Comparison of ENCODE assay signal across 8 cellular contexts in genomic region chr15:58066042-58066867, GRCh38. TPM values are rescaled to one million over a fixed set of nuclear protein-coding genes. Genes with fewer than 3 reads are reported as not detected.
DNase-seq lines count a peak whose midpoint lies in the region; ATAC-seq, FAIRE-seq and TF ChIP-seq lines count a peak whose summit lies in the region.

No MANE protein-coding gene starts in this region.

- no peaks in the 10 kb centered on the region for H3K79me2 ChIP-seq in PC-3 (ENCODE audit: low read length)

- H3K36me3 ChIP-seq in PC-3 (ENCODE audit: low read depth, low read length) (no peaks in the 10 kb centered on the region), adipocyte (ENCODE audit: control insufficient read depth, insufficient read depth, low read length, severe bottlenecking) (no peaks in the 10 kb centered on the region), uterus (no peaks in the 10 kb centered on the region)

- no peaks in the 10 kb centered on the region for H3K9me2 ChIP-seq in PC-3 (replicated peaks; ENCODE audit: low read length)

- ATAC-seq in A549 (peak; percentile 98 to 100), PC-3 (peak; percentile 99), left ventricle myocardium superior (peak; percentile 96), HG03097 (IDR thresholded peaks at IDR 0.05; ENCODE audit: low FRiP score, unreplicated experiment) (no peak)

- H3K4me3 ChIP-seq in A549, result peak overlapping the region; percentile 46
- H3K4me3 ChIP-seq in PC-3 (ENCODE audit: low read length), result peak overlapping the region; percentile 42; the same call in 1 of the 2 replicates
- H3K4me3 ChIP-seq in adipocyte (ENCODE audit: low read length), result peak overlapping the region; percentile 58
- H3K4me3 ChIP-seq in uterus, result peak overlapping the region; percentile 53 to 60

- H3K27me3 ChIP-seq in PC-3 (ENCODE audit: low read length), result peaks cover 16% of the 10 kb centered on the region
- peaks cover 54% of the 10 kb centered on the region for H3K27me3 ChIP-seq in adipocyte (replicated peaks; ENCODE audit: control insufficient read depth, insufficient read depth, low read length)
- H3K27me3 ChIP-seq in uterus, result no peaks in the 10 kb centered on the region

- DNase-seq in A549 (ENCODE audit: low read depth in 1 of 2, low spot score in 1 of 2), result peak; percentile 61 to 69
- DNase-seq in GM19238 (ENCODE audit: insufficient read length, low spot score), result peak; percentile 31
- DNase-seq in PC-3, result peak; percentile 60
- DNase-seq in adipocyte (ENCODE audit: low read depth), result peak; percentile 85
- peak; percentile 87 for DNase-seq in left ventricle myocardium superior
- peak; percentile 17 for DNase-seq in pons (ENCODE audit: low spot score)
- peak; percentile 68 to 84 for DNase-seq in uterus

- 10% methylated on average over 26 of the region's 59 CpGs for WGBS in A549 (ENCODE audit: missing lambda C conversion rate)

- CTCF ChIA-PET in A549 (lab: Yijun Ruan, JAX), result interaction anchor here (0.6 to 6.6 kb wide), 85 partner anchors 8 to 1730 kb away, joined by 3 to 64 read pairs (median 5); partner anchors contain the start of gene POLR2M
- CTCF ChIA-PET in PC-3 (lab: Charles Lee), result interaction anchor here (0.6 to 1.4 kb wide), 5 partner anchors 28 to 315 kb away, joined by 4 to 11 read pairs (median 6); no protein-coding TSS in a partner anchor

- H3F3A ChIP-seq in PC-3 (ENCODE audit: low read length, unreplicated experiment), result no peaks in the 10 kb centered on the region

- intact Hi-C loops in PC-3 (cut with micrococcal nuclease), result loop anchor here (1.0 kb wide), 1 partner anchor 97 kb away; no protein-coding TSS in a partner anchor
- intact Hi-C loops in left ventricle myocardium superior (cut with micrococcal nuclease), result loop anchor here (5.0 kb wide), 1 partner anchor 199 kb away; no protein-coding TSS in a partner anchor
- intact Hi-C loops in uterus (cut with DNase I; ENCODE audit: low total_unique reads), result loop anchor here (10.0 kb wide), 2 partner anchors 321 to 401 kb away; no protein-coding TSS in a partner anchor

- peaks cover 7% of the 10 kb centered on the region; the same call in 1 of the 3 replicates for H3K4me1 ChIP-seq in A549
- no peaks in the 10 kb centered on the region for H3K4me1 ChIP-seq in PC-3 (ENCODE audit: insufficient read depth, low read length)
- H3K4me1 ChIP-seq in adipocyte (ENCODE audit: control insufficient read depth, insufficient read depth, low read length), result no peaks in the 10 kb centered on the region
- peaks cover 0 to 3% of the 10 kb centered on the region in 2 donors for H3K4me1 ChIP-seq in uterus

- no peak for TF ChIP-seq EP300 in A549 (IDR thresholded peaks at IDR 0.05)

- H3K9ac ChIP-seq in PC-3 (ENCODE audit: low read length) (no peak overlapping the region), adipocyte (ENCODE audit: low read length) (no peak overlapping the region)

- peak overlapping the region; percentile 71 for H2AFZ ChIP-seq in PC-3 (ENCODE audit: low read length)

- H3K27ac ChIP-seq in A549, result peak overlapping the region in 1 of 2 experiments; percentile 48; a peak in 2 of 6 replicates
- H3K27ac ChIP-seq in PC-3 (ENCODE audit: low read length), result no peak overlapping the region
- peak overlapping the region; percentile 92 to 96 for H3K27ac ChIP-seq in uterus

- H3K9me3 ChIP-seq in A549 (peaks cover 11% of the 10 kb centered on the region; the same call in 2 of the 3 replicates), PC-3 (ENCODE audit: low read length) (no peaks in the 10 kb centered on the region), adipocyte (ENCODE audit: control insufficient read depth, low read length) (peaks cover 9% of the 10 kb centered on the region), uterus (no peaks in the 10 kb centered on the region)

- no peak for TF ChIP-seq POLR2A in A549 (IDR thresholded peaks at IDR 0.05; ENCODE audit: low read length)
- TF ChIP-seq POLR2A in uterus (IDR thresholded peaks at IDR 0.05), result peak in 1 of 2 donors; percentile 54

- H3K4me2 ChIP-seq in A549 (peak overlapping the region; percentile 91), PC-3 (ENCODE audit: low read length) (peak overlapping the region; percentile 82)

- TF ChIP-seq CTCF in A549 (IDR thresholded peaks at IDR 0.05), result peak; percentile 94
- peak; percentile 76 for TF ChIP-seq CTCF in PC-3 (conservative IDR thresholded peaks at IDR 0.05; ENCODE audit: low read depth, low read length)
- peak; percentile 81 to 96 (median 86) for TF ChIP-seq CTCF in uterus (IDR thresholded peaks at IDR 0.05)

- POLR2A ChIA-PET in A549 (lab: Yijun Ruan, JAX), result no interaction called here
- POLR2A ChIA-PET in PC-3 (lab: Charles Lee; ENCODE audit: unreplicated experiment), result no interaction called here

- TF ChIP-seq RAD21 in A549 (conservative IDR thresholded peaks at IDR 0.05 in 1 of 2, IDR thresholded peaks at IDR 0.05 in 1 of 2), result peak; percentile 48 to 76; a peak in 4 of 5 replicates

- FAIRE-seq in A549 (lab: Jason Lieb, UNC), result no peak

- H4K20me1 ChIP-seq in PC-3 (ENCODE audit: low read length), result no peaks in the 10 kb centered on the region

- BruUV-seq in PC-3 (replicated peaks; lab: Mats Ljungman, UMichigan), result no TSS peak

TF ChIP-seq in A549, 52 proteins besides CTCF, POLR2A, EP300 and RAD21 (continues in another document):
- TF ChIP-seq, protein P1, sequence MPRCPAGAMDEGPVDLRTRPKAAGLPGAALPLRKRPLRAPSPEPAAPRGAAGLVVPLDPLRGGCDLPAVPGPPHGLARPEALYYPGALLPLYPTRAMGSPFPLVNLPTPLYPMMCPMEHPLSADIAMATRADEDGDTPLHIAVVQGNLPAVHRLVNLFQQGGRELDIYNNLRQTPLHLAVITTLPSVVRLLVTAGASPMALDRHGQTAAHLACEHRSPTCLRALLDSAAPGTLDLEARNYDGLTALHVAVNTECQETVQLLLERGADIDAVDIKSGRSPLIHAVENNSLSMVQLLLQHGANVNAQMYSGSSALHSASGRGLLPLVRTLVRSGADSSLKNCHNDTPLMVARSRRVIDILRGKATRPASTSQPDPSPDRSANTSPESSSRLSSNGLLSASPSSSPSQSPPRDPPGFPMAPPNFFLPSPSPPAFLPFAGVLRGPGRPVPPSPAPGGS (IDR thresholded peaks at IDR 0.05), result no peak
- TF ChIP-seq FOXS1 (CRISPR knock-in tag; IDR thresholded peaks at IDR 0.05), result no peak
- TF ChIP-seq EHMT2 (IDR thresholded peaks at IDR 0.05; ENCODE audit: low read depth), result no peak
- TF ChIP-seq NPAS2 (CRISPR knock-in tag; IDR thresholded peaks at IDR 0.05; ENCODE audit: borderline replicate concordance), result no peak
- no peak for TF ChIP-seq CHD2 (IDR thresholded peaks at IDR 0.05; ENCODE audit: low read length, partially characterized antibody)
- no peak for TF ChIP-seq ZFP36 (IDR thresholded peaks at IDR 0.05; ENCODE audit: borderline replicate concordance, partially characterized antibody)
- no peak for TF ChIP-seq CBX2 (IDR thresholded peaks at IDR 0.05; ENCODE audit: borderline replicate concordance, low read depth)
- TF ChIP-seq, protein P2, sequence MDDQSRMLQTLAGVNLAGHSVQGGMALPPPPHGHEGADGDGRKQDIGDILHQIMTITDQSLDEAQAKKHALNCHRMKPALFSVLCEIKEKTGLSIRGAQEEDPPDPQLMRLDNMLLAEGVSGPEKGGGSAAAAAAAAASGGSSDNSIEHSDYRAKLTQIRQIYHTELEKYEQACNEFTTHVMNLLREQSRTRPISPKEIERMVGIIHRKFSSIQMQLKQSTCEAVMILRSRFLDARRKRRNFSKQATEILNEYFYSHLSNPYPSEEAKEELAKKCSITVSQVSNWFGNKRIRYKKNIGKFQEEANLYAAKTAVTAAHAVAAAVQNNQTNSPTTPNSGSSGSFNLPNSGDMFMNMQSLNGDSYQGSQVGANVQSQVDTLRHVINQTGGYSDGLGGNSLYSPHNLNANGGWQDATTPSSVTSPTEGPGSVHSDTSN (IDR thresholded peaks at IDR 0.05), result no peak
- TF ChIP-seq, protein P3, sequence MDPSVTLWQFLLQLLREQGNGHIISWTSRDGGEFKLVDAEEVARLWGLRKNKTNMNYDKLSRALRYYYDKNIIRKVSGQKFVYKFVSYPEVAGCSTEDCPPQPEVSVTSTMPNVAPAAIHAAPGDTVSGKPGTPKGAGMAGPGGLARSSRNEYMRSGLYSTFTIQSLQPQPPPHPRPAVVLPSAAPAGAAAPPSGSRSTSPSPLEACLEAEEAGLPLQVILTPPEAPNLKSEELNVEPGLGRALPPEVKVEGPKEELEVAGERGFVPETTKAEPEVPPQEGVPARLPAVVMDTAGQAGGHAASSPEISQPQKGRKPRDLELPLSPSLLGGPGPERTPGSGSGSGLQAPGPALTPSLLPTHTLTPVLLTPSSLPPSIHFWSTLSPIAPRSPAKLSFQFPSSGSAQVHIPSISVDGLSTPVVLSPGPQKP (IDR thresholded peaks at IDR 0.05; ENCODE audit: low read depth, low read length), result no peak
- TF ChIP-seq JUN (IDR thresholded peaks at IDR 0.05), result no peak
- TF ChIP-seq GATA3 (IDR thresholded peaks at IDR 0.05; ENCODE audit: borderline replicate concordance), result no peak

RNA-seq across cellular contexts. Expression of gene ALDH1A2, which starts 0.7 kb away (rescaled TPM):
- polyA plus RNA-seq in A549 (2011; rRNA removed), result 0.23 and 0.30 TPM in 2 replicates
- not detected in 2 replicates for polyA plus RNA-seq in A549 (2012; cell fraction: cytosol; rRNA removed)
- polyA plus RNA-seq in A549 (2012; cell fraction: nucleus; rRNA removed), result 0.04 and 0.26 TPM in 2 replicates
- 0.22 to 0.35 TPM (median 0.25 TPM) in 3 replicates for polyA plus RNA-seq in A549 (2017; fragmentation: RNase III; extraction: RNeasy Plus Mini Kit Qiagen cat#74134 plus additional on column Dnase treatment)
- polyA minus RNA-seq in A549 (2011; rRNA and poly(A)+ RNA removed), result 1.4 TPM in 1 of 2 replicates, not detected in the other
- total RNA-seq in PC-3 (2014; rRNA removed), result 0.22 and 2.2 TPM in 2 replicates
- total RNA-seq in left ventricle myocardium superior, result 10.4 TPM
- total RNA-seq in uterus, result 100 to 1,000 TPM in 2 of 4 donors, 10 to 100 TPM in 2; 47.9 to 128 (median 109) TPM

Comparison
In these comparisons a context has a peak if more than half of its experiments do, and no peak if none do; other contexts are left out.
1. DNase-seq: peak in every context shown above with its lines; median percentile 87 in left ventricle myocardium superior; 85 in adipocyte; 76 in uterus; 65 in A549; 60 in PC-3; 31 in GM19238; 17 in pons.